Comparison of ENCODE assay signal across 1 cellular context in genomic region chr15:50144342-50145120, GRCh38.
TF ChIP-seq lines count a peak whose summit lies in the region.

No MANE protein-coding gene starts in this region.

TF ChIP-seq in A549, 52 proteins besides CTCF, POLR2A, EP300 and RAD21 (continued from another document):
- TF ChIP-seq ATOH8 (CRISPR knock-in tag; IDR thresholded peaks at IDR 0.05; ENCODE audit: low read depth), result no peak
- no peak for TF ChIP-seq GATA3 (IDR thresholded peaks at IDR 0.05; ENCODE audit: borderline replicate concordance)
